ENCODE assay signal across 12 cellular contexts in the genomic region with DNA sequence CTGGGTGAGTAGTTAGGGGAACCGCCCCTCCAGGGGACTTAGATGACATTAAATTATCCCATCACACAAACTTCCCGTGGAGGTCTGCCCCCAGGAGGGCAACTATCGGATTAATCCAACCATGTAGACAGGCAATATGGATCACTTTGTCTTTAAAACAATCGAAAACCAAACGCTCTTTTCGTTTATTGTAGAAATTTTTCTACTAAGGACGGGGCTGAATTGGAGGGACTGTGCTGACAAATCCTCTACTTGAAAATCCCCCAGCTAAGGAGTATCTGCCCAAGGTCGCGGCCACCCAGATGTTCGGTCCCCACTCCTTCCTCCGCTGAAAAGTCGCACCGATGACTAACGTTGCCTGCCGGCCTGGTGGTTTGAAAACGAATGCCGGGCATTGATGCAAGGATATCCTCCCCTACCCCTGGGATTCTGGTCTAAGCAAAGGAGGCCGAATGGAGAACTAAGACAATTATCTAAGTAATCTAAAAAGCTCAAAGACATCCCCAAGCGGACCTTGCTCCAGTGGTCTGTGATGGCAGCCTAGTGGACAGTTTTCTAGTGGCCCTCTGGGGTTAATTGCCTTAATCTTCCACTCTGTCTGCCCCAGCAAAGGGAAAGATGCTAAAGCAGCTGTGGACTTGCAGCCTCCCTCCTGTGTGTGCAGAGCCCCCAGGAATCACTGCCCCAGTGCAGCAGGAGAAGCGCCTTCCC. TPM values are rescaled to one million over a fixed set of nuclear protein-coding genes. Genes with fewer than 3 reads are reported as not detected.
DNase-seq lines count a peak whose midpoint lies in the region; ATAC-seq and TF ChIP-seq lines count a peak whose summit lies in the region.
"Had no signal": no experiment of that assay in that cellular context is flagged by ENCODE, and none has a peak within 500 bp of the region (broad histone marks: within the 10 kb centered on the region; RNA-seq: fewer than 3 reads in every experiment).

No MANE protein-coding gene starts in this region.

- peaks cover 31% of the 10 kb centered on the region for H3K4me1 ChIP-seq in DOHH2 (ENCODE audit: control insufficient read depth, low read length)
- H3K4me1 ChIP-seq in H9 (ENCODE audit: insufficient read depth, low read length) = no peaks in the 10 kb centered on the region; the same call in 1 of the 2 replicates

- WGBS in H9 (ENCODE audit: extremely low coverage, insufficient read length, low lambda C conversion rate) = no CpG with 5 or more reads among the region's 20 CpGs

- no peak for TF ChIP-seq CTCF in DOHH2 (IDR thresholded peaks at IDR 0.05; ENCODE audit: low read depth, low read length, poor library complexity, severe bottlenecking)
- TF ChIP-seq CTCF in H9 (conservative IDR thresholded peaks at IDR 0.05) = no peak
- TF ChIP-seq CTCF in nephron progenitor cell (IDR thresholded peaks at IDR 0.05) = no peak

- H3K9me2 ChIP-seq in DOHH2 (replicated peaks; ENCODE audit: control insufficient read depth, low read length) = no peaks in the 10 kb centered on the region

- no peak overlapping the region for H2BK120ac ChIP-seq in H9 (ENCODE audit: low read depth, low read length, poor library complexity, severe bottlenecking)

- H3T11ph ChIP-seq in H9 (ENCODE audit: low read length) = no peak overlapping the region

- no peaks in the 10 kb centered on the region; a peak in 2 of 5 replicates for H3K9me3 Mint-ChIP-seq in H9
- H3K9me3 Mint-ChIP-seq in central memory CD8-positive, alpha-beta T cell = no peaks in the 10 kb centered on the region
- H3K9me3 Mint-ChIP-seq in nephron progenitor cell = no peaks in the 10 kb centered on the region

- H3F3A ChIP-seq in DOHH2 (ENCODE audit: control insufficient read depth, insufficient read depth) = peaks cover 2% of the 10 kb centered on the region; the same call in 1 of the 2 replicates

- no peak overlapping the region for H3K4ac ChIP-seq in H9 (ENCODE audit: low read depth, low read length)

- H3K4me2 ChIP-seq in DOHH2 (ENCODE audit: low read length) = peak overlapping the region; percentile 88; the same call in 1 of the 2 replicates
- H3K4me2 ChIP-seq in H9 (ENCODE audit: insufficient read depth, insufficient read length, low read length) = peak overlapping the region; percentile 44

- no peaks in the 10 kb centered on the region for H3K36me3 ChIP-seq in DOHH2 (ENCODE audit: control insufficient read depth, low read length)
- H3K36me3 ChIP-seq: heart left ventricle, uterus had no signal

- H3K4me1 Mint-ChIP-seq in H9 (peaks cover 36 to 42% of the 10 kb centered on the region in 2 experiments), nephron progenitor cell (peaks cover 49% of the 10 kb centered on the region)
- peaks cover 36% of the 10 kb centered on the region for H3K4me1 Mint-ChIP-seq in central memory CD8-positive, alpha-beta T cell

- H2BK20ac ChIP-seq in H9 (ENCODE audit: low read depth, low read length, poor library complexity, severe bottlenecking) = no peak overlapping the region

- H3K27ac ChIP-seq in DOHH2 (ENCODE audit: low read depth, low read length) (no peak overlapping the region), H9 (ENCODE audit: insufficient read length, low read depth, low read length) (no peak overlapping the region)
- H3K27ac ChIP-seq: heart left ventricle, uterus had no signal

- H3K56ac ChIP-seq in H9 (ENCODE audit: insufficient read length, low read depth, low read length) = no peak overlapping the region

- H3K27me3 ChIP-seq in DOHH2 (ENCODE audit: control insufficient read depth, low read length) (peaks cover 57% of the 10 kb centered on the region), H9 (ENCODE audit: insufficient read depth, low read length) (peaks cover 64% of the 10 kb centered on the region)

- no peak overlapping the region for H4K91ac ChIP-seq in H9 (ENCODE audit: insufficient read length, low read depth, low read length)

- H3K27ac Mint-ChIP-seq in H9 (no peak overlapping the region; a peak in 1 of 7 replicates), nephron progenitor cell (no peak overlapping the region)
- no peak overlapping the region for H3K27ac Mint-ChIP-seq in central memory CD8-positive, alpha-beta T cell (ENCODE audit: low read depth)

- no peak overlapping the region for H2BK15ac ChIP-seq in H9 (ENCODE audit: low read depth, low read length)

- no peak overlapping the region for H3K18ac ChIP-seq in H9 (ENCODE audit: insufficient read length, low read depth, low read length)

- no peak overlapping the region for H2BK5ac ChIP-seq in H9 (ENCODE audit: insufficient read length, low read length)

- H3K23ac ChIP-seq in H9 (ENCODE audit: insufficient read length, low read depth, low read length) = no peak overlapping the region

- H3K4me3 ChIP-seq in DOHH2 (ENCODE audit: low read length) = no peak overlapping the region
- H3K4me3 ChIP-seq: uterus had no signal

- no peak overlapping the region for H2BK12ac ChIP-seq in H9 (ENCODE audit: insufficient read length, low read depth, low read length)

- H3K4me3 Mint-ChIP-seq in H9 = peak overlapping the region; percentile 36 to 73; a peak in 4 of 5 replicates
- H3K4me3 Mint-ChIP-seq in central memory CD8-positive, alpha-beta T cell = peak overlapping the region; percentile 43
- H3K4me3 Mint-ChIP-seq in nephron progenitor cell = peak overlapping the region; percentile 93

- H3K14ac ChIP-seq in H9 (ENCODE audit: insufficient read depth, low read length) = no peak overlapping the region

- no peaks in the 10 kb centered on the region; the same call in 1 of the 2 replicates for H4K20me1 ChIP-seq in DOHH2 (ENCODE audit: control insufficient read depth, insufficient read depth, low read depth, low read length)
- no peaks in the 10 kb centered on the region for H4K20me1 ChIP-seq in H9 (ENCODE audit: control insufficient read depth, insufficient read depth, insufficient read length)

- H2AK5ac ChIP-seq in H9 (ENCODE audit: insufficient read length, low read length) = no peak overlapping the region

- DNase-seq in H9 (no peak), nephron progenitor cell (no peak), amygdala (lab: John Stamatoyannopoulos, UW) (no peak), T-helper 9 cell (no peak), inferior parietal cortex (ENCODE audit: extremely low spot score) (no peak)
- no peak for DNase-seq in central memory CD8-positive, alpha-beta T cell (ENCODE audit: low spot score in 2 of 2)
- DNase-seq: dermis blood vessel endothelial cell, NCI-H510A, uterus had no signal

- no peak overlapping the region for H4K5ac ChIP-seq in H9 (ENCODE audit: insufficient read length, low read depth, low read length)

- H3K79me1 ChIP-seq in H9 (ENCODE audit: insufficient read depth, low read depth, low read length, poor library complexity, severe bottlenecking) = no peaks in the 10 kb centered on the region

- H3K9ac ChIP-seq in H9 (ENCODE audit: extremely low read depth, insufficient read length, low read length) = no peak overlapping the region

- H3K27me3 Mint-ChIP-seq in H9 (ENCODE audit: low read depth) = peaks cover 84% of the 10 kb centered on the region
- H3K27me3 Mint-ChIP-seq in central memory CD8-positive, alpha-beta T cell = peaks cover 80% of the 10 kb centered on the region
- peaks cover 60% of the 10 kb centered on the region for H3K27me3 Mint-ChIP-seq in nephron progenitor cell (ENCODE audit: low read depth, poor library complexity)

- no peak for ATAC-seq in central memory CD8-positive, alpha-beta T cell (replicated peaks; ENCODE audit: extremely low read depth, poor library complexity, severe bottlenecking)
- no peak for ATAC-seq in GM18502 (IDR thresholded peaks at IDR 0.05; ENCODE audit: poor library complexity, unreplicated experiment)

- no peaks in the 10 kb centered on the region for H3K79me2 ChIP-seq in DOHH2 (ENCODE audit: control insufficient read depth, low read length)
- no peaks in the 10 kb centered on the region for H3K79me2 ChIP-seq in H9 (ENCODE audit: insufficient read depth, low read length)

- no peak overlapping the region for H4K8ac ChIP-seq in H9 (replicated peaks; ENCODE audit: insufficient read length, low read depth, low read length)

- no peak overlapping the region for H2AFZ ChIP-seq in H9 (ENCODE audit: low read length)

- H3K36me3 Mint-ChIP-seq in H9 (ENCODE audit: insufficient read depth in 1 of 3, low read depth in 3 of 3) (no peaks in the 10 kb centered on the region), nephron progenitor cell (ENCODE audit: low read depth) (no peaks in the 10 kb centered on the region)
- H3K36me3 Mint-ChIP-seq in central memory CD8-positive, alpha-beta T cell (ENCODE audit: insufficient read depth) = peaks cover 16% of the 10 kb centered on the region

- H3K23me2 ChIP-seq in H9 (ENCODE audit: insufficient read length, low read depth, low read length, poor library complexity, severe bottlenecking) = peaks cover 27% of the 10 kb centered on the region

- no peaks in the 10 kb centered on the region for H3K9me3 ChIP-seq in DOHH2 (ENCODE audit: control insufficient read depth, insufficient read depth, low read length)
- no peaks in the 10 kb centered on the region for H3K9me3 ChIP-seq in H9 (ENCODE audit: control insufficient read depth, low read depth, low read length)
- H3K9me3 ChIP-seq: heart left ventricle, uterus had no signal

RNA-seq across cellular contexts. Expression of gene FOXC1, which starts 3.7 kb away (rescaled TPM):
- 0.04 TPM in 1 of 2 replicates, not detected in the other for total RNA-seq in H9 (2021)

Comparison
In these comparisons a context has a peak if more than half of its experiments do, and no peak if none do; other contexts are left out.
1. H3K4me3 Mint-ChIP-seq: peak in every context shown above with its lines; median percentile 93 in nephron progenitor cell; 54 in H9; 43 in central memory CD8-positive, alpha-beta T cell.